ENCODE assay signal across 19 cellular contexts in genomic region chr2:187057466-187057865, GRCh38.
"Had no signal": no experiment of that assay in that cellular context is flagged by ENCODE, and none has a peak within 500 bp of the region (broad histone marks: within the 10 kb centered on the region; RNA-seq: fewer than 3 reads in every experiment).

No MANE protein-coding gene starts in this region.

- H3K4me3 ChIP-seq: left ventricle myocardium inferior, lung, mucosa of descending colon, ovary, right atrium auricular region, right lobe of liver, smooth muscle cell, tibial nerve, uterus had no signal

- H3K36me3 ChIP-seq: left ventricle myocardium inferior, ovary, right atrium auricular region, right lobe of liver, tibial nerve, uterus had no signal

- H3K4me1 ChIP-seq: left ventricle myocardium inferior, right atrium auricular region, tibial nerve, uterus had no signal

- H3K27ac ChIP-seq: left ventricle myocardium inferior, ovary, right atrium auricular region, right lobe of liver, tibial nerve, uterus had no signal

- DNase-seq: islet precursor cell; left ventricle myocardium inferior; midbrain; mucosa of descending colon; naive thymus-derived CD4-positive, alpha-beta T cell; ovary; right lobe of liver; stimulated activated CD4-positive, alpha-beta T cell treated with anti-CD3 and anti-CD28 coated beads, Interleukin-1b, Interleukin-23, amount 100 ng/mL, for 48 hours; stimulated activated CD4-positive, alpha-beta T cell treated with anti-CD3 and anti-CD28 coated beads, Interleukin-2, amount 100 ng/mL, for 48 hours; stimulated activated CD4-positive, alpha-beta T cell treated with anti-CD3 and anti-CD28 coated beads, Interleukin-4, amount 100 ng/mL, for 4 hours; stimulated activated CD8-positive, alpha-beta memory T cell treated with anti-CD3 and anti-CD28 coated beads, Interleukin-4, amount 100 ng/mL, for 48 hours; stimulated activated naive CD4-positive, alpha-beta T cell treated with Interleukin-2 at 50 U/mL for 16 hours; stimulated activated naive CD8-positive, alpha-beta T cell treated with anti-CD3 and anti-CD28 coated beads, Interleukin-15, amount 100 ng/mL, for 72 hours; substantia nigra; uterus had no signal

- H3K27me3 ChIP-seq: ovary, right atrium auricular region, right lobe of liver, tibial nerve, uterus had no signal

- H3K9me3 ChIP-seq: mucosa of descending colon, ovary, right atrium auricular region, right lobe of liver, uterus had no signal

- H3K4me2 ChIP-seq: smooth muscle cell had no signal
